ENCODE assay signal across 21 cellular contexts in genomic region chr7:7739204-7739603, GRCh38.
DNase-seq lines count a peak whose midpoint lies in the region; ATAC-seq and TF ChIP-seq lines count a peak whose summit lies in the region.
"Had no signal": no experiment of that assay in that cellular context is flagged by ENCODE, and none has a peak within 500 bp of the region (broad histone marks: within the 10 kb centered on the region; RNA-seq: fewer than 3 reads in every experiment).

No MANE protein-coding gene starts in this region.

- H2AFZ ChIP-seq in DND-41 (ENCODE audit: low read depth, low read length): no peak overlapping the region

- no peak overlapping the region for H3K27ac ChIP-seq in DND-41 (ENCODE audit: low read length)
- H3K27ac ChIP-seq: ascending aorta, HL-60, upper lobe of left lung, VCaP had no signal

- no peaks in the 10 kb centered on the region for H3K36me3 ChIP-seq in DND-41 (ENCODE audit: insufficient read depth, low read length)
- no peaks in the 10 kb centered on the region for H3K36me3 ChIP-seq in endocrine pancreas (ENCODE audit: control insufficient read depth, insufficient read depth, low read length)
- H3K36me3 ChIP-seq: ascending aorta, upper lobe of left lung had no signal

- H3K9me3 ChIP-seq in DND-41 (ENCODE audit: insufficient read depth, low read length, severe bottlenecking): no peaks in the 10 kb centered on the region
- no peaks in the 10 kb centered on the region for H3K9me3 ChIP-seq in endocrine pancreas (ENCODE audit: control insufficient read depth, low read length)
- H3K9me3 ChIP-seq: ascending aorta, upper lobe of left lung had no signal

- TF ChIP-seq CTCF in DND-41 (IDR thresholded peaks at IDR 0.05; ENCODE audit: borderline replicate concordance, extremely low read depth, low read length, poor library complexity, severe bottlenecking): no peak

- no peaks in the 10 kb centered on the region for H4K20me1 ChIP-seq in DND-41 (ENCODE audit: insufficient read depth, low read length)

- H3K4me1 ChIP-seq in DND-41 (ENCODE audit: insufficient read depth, low read length) (peaks cover 14% of the 10 kb centered on the region; the same call in 1 of the 2 replicates), endocrine pancreas (ENCODE audit: control insufficient read depth, insufficient read depth, low read length) (peaks cover 11% of the 10 kb centered on the region)

- no peaks in the 10 kb centered on the region for H3K79me2 ChIP-seq in DND-41 (ENCODE audit: insufficient read depth, low read length)

- ATAC-seq in DND-41 (ENCODE audit: insufficient read depth, low read depth): 0 out of 3 replicates have a peak, but pooled peaks have one; percentile 29
- ATAC-seq in GM21529 (IDR thresholded peaks at IDR 0.05; ENCODE audit: unreplicated experiment): peak; percentile 63
- ATAC-seq in HG03175 (IDR thresholded peaks at IDR 0.05; ENCODE audit: unreplicated experiment): peak; percentile 62
- ATAC-seq: right cardiac atrium; stimulated activated naive CD8-positive, alpha-beta T cell treated with anti-CD3 and anti-CD28 coated beads, Interleukin-15, Interleukin-2, amounts not matched to agents 100 U/mL and 50 U/mL, for 24 hours had no signal

- no peak overlapping the region for H3K4me3 ChIP-seq in DND-41 (ENCODE audit: low read depth in 1 of 2, low read length in 2 of 2)
- H3K4me3 ChIP-seq in endocrine pancreas (ENCODE audit: control insufficient read depth, insufficient read depth, low read length): peak overlapping the region; percentile 6
- H3K4me3 ChIP-seq: ascending aorta, upper lobe of left lung had no signal

- H3K9ac ChIP-seq in DND-41 (ENCODE audit: low read depth, low read length) (no peak overlapping the region), endocrine pancreas (ENCODE audit: control insufficient read depth, insufficient read depth, low read length) (no peak overlapping the region)

- DNase-seq in DND-41 (no peak), SIG-M5 treated with dmso at 0.1 percent for 504 hours (lab: John Stamatoyannopoulos, UW; ENCODE audit: unreplicated experiment) (no peak), NCI-H2227 (lab: John Stamatoyannopoulos, UW; ENCODE audit: unreplicated experiment) (no peak), germinal center (ENCODE audit: low spot score) (no peak)
- no peak for DNase-seq in activated T-cell treated with anti-CD3 and anti-CD28 coated beads, Interleukin-2, amount 50 U/mL, for 48 hours
- DNase-seq: activated CD4-positive, alpha-beta T cell treated with anti-CD3 and anti-CD28 coated beads, Interleukin-2, amount 50 U/mL, for 48 hours; activated naive CD4-positive, alpha-beta T cell treated with anti-CD3 and anti-CD28 coated beads, Interleukin-2, amount 50 U/mL, for 16 hours; cerebellar nuclear complex; mammary epithelial cell; NCI-H1930; NCI-H446 treated with DMSO at 0.1 percent for 48 hours; right cardiac atrium; stimulated activated naive CD8-positive, alpha-beta T cell treated with anti-CD3 and anti-CD28 coated beads, Interleukin-15, Interleukin-2, amounts not matched to agents 100 U/mL and 50 U/mL, for 24 hours; T-helper 1 cell; upper lobe of left lung had no signal

- H3K4me2 ChIP-seq in DND-41 (ENCODE audit: insufficient read depth, low read length): no peak overlapping the region

- H3K27me3 ChIP-seq in DND-41 (ENCODE audit: insufficient read depth, low read length, poor library complexity) (no peaks in the 10 kb centered on the region), endocrine pancreas (ENCODE audit: control insufficient read depth, insufficient read depth, low read length) (no peaks in the 10 kb centered on the region)
- H3K27me3 ChIP-seq: ascending aorta, upper lobe of left lung had no signal
